In genomic region chr1:222464841-222465210, GRCh38 we compare ENCODE assay signal across 8 cellular contexts.
DNase-seq lines count a peak whose midpoint lies in the region; ATAC-seq and TF ChIP-seq lines count a peak whose summit lies in the region.

No MANE protein-coding gene starts in this region.

- ATAC-seq in HG02840 (IDR thresholded peaks at IDR 0.05; ENCODE audit: low FRiP score, unreplicated experiment) (peak; percentile 37), lower lobe of right lung (peak; percentile 63 to 68)

- H3K9me3 ChIP-seq in lower lobe of right lung = no peaks in the 10 kb centered on the region

- H3K4me1 ChIP-seq in lower lobe of right lung = peaks cover 8% of the 10 kb centered on the region

- no peaks in the 10 kb centered on the region for H3K27me3 ChIP-seq in lower lobe of right lung (ENCODE audit: low read depth)

- intact Hi-C loops in activated CD4-positive, alpha-beta T cell treated with anti-CD3 and anti-CD28 coated beads, Interleukin-2, amount 10 ng/mL, durations not matched to agents 24 days and 14 days (cut with micrococcal nuclease) = loop anchor here (1.0 to 5.0 kb wide), 6 partner anchors 152 to 658 kb away; partner anchors contain the start of genes AIDA, BROX, DISP1 and MIA3
- intact Hi-C loops in dendritic cell treated with granulocyte-macrophage colony-stimulating factor and Interleukin-4, amounts not matched to agents 40 ng/mL and 50 ng/mL, for 4 days (cut with micrococcal nuclease) = loop anchor here (1.0 to 10.0 kb wide), 7 partner anchors 155 to 660 kb away; partner anchors contain the start of genes AIDA, BROX and DISP1
- intact Hi-C loops in lower lobe of right lung (cut with DNase I) = no loop called here

- H3K4me3 ChIP-seq in GM12865 (ENCODE audit: low read depth, low read length) = peak overlapping the region; percentile 44
- peak overlapping the region; percentile 51 for H3K4me3 ChIP-seq in lower lobe of right lung

- no peaks in the 10 kb centered on the region for H3K9me3 Mint-ChIP-seq in activated CD4-positive, alpha-beta T cell treated with anti-CD3 and anti-CD28 coated beads, Interleukin-2, amount 10 ng/mL, durations not matched to agents 24 days and 14 days
- no peaks in the 10 kb centered on the region for H3K9me3 Mint-ChIP-seq in dendritic cell treated with granulocyte-macrophage colony-stimulating factor and Interleukin-4, amounts not matched to agents 40 ng/mL and 50 ng/mL, for 4 days

- H3K4me3 Mint-ChIP-seq in activated CD4-positive, alpha-beta T cell treated with anti-CD3 and anti-CD28 coated beads, Interleukin-2, amount 10 ng/mL, durations not matched to agents 24 days and 14 days = peak overlapping the region; percentile 81
- H3K4me3 Mint-ChIP-seq in dendritic cell treated with granulocyte-macrophage colony-stimulating factor and Interleukin-4, amounts not matched to agents 40 ng/mL and 50 ng/mL, for 4 days = peak overlapping the region; percentile 75

- DNase-seq in GM12865 (ENCODE audit: low read depth) = peak; percentile 83
- peak; percentile 58 for DNase-seq in NCI-H2081 treated with DMSO at 0.1 percent for 48 hours (lab: John Stamatoyannopoulos, UW)
- peak; percentile 86 for DNase-seq in activated CD4-positive, alpha-beta T cell treated with anti-CD3 and anti-CD28 coated beads, Interleukin-2, amount 10 ng/mL, durations not matched to agents 24 days and 14 days
- peak; percentile 58 for DNase-seq in lower lobe of right lung
- peak; percentile 28 to 53 (median 45) for DNase-seq in stimulated activated CD4-positive, alpha-beta T cell treated with anti-CD3 and anti-CD28 coated beads, TNF-alpha, amount 100 ng/mL, for 4 hours (ENCODE audit: low read depth in 3 of 3)
- DNase-seq in retina = no peak

- peak overlapping the region; percentile 85 for H3K27ac ChIP-seq in lower lobe of right lung

- H3K27ac Mint-ChIP-seq in activated CD4-positive, alpha-beta T cell treated with anti-CD3 and anti-CD28 coated beads, Interleukin-2, amount 10 ng/mL, durations not matched to agents 24 days and 14 days = peak overlapping the region; percentile 66
- peak overlapping the region; percentile 96 for H3K27ac Mint-ChIP-seq in dendritic cell treated with granulocyte-macrophage colony-stimulating factor and Interleukin-4, amounts not matched to agents 40 ng/mL and 50 ng/mL, for 4 days

- no peaks in the 10 kb centered on the region for H3K36me3 ChIP-seq in lower lobe of right lung

- peaks cover 11% of the 10 kb centered on the region for H3K4me1 Mint-ChIP-seq in activated CD4-positive, alpha-beta T cell treated with anti-CD3 and anti-CD28 coated beads, Interleukin-2, amount 10 ng/mL, durations not matched to agents 24 days and 14 days
- H3K4me1 Mint-ChIP-seq in dendritic cell treated with granulocyte-macrophage colony-stimulating factor and Interleukin-4, amounts not matched to agents 40 ng/mL and 50 ng/mL, for 4 days (ENCODE audit: low read depth) = peaks cover 9% of the 10 kb centered on the region

- no peaks in the 10 kb centered on the region for H3K36me3 Mint-ChIP-seq in activated CD4-positive, alpha-beta T cell treated with anti-CD3 and anti-CD28 coated beads, Interleukin-2, amount 10 ng/mL, durations not matched to agents 24 days and 14 days (ENCODE audit: low read depth)
- no peaks in the 10 kb centered on the region for H3K36me3 Mint-ChIP-seq in dendritic cell treated with granulocyte-macrophage colony-stimulating factor and Interleukin-4, amounts not matched to agents 40 ng/mL and 50 ng/mL, for 4 days (ENCODE audit: low read depth)

- peaks cover 23% of the 10 kb centered on the region for H3K27me3 Mint-ChIP-seq in activated CD4-positive, alpha-beta T cell treated with anti-CD3 and anti-CD28 coated beads, Interleukin-2, amount 10 ng/mL, durations not matched to agents 24 days and 14 days
- H3K27me3 Mint-ChIP-seq in dendritic cell treated with granulocyte-macrophage colony-stimulating factor and Interleukin-4, amounts not matched to agents 40 ng/mL and 50 ng/mL, for 4 days = no peaks in the 10 kb centered on the region

- TF ChIP-seq CTCF in GM12865 (IDR thresholded peaks at IDR 0.05; ENCODE audit: insufficient read depth, low read depth, low read length, missing control alignments) (no peak), lower lobe of right lung (IDR thresholded peaks at IDR 0.05) (no peak)
